Comparison of ENCODE assay signal across 11 cellular contexts in the genomic region with DNA sequence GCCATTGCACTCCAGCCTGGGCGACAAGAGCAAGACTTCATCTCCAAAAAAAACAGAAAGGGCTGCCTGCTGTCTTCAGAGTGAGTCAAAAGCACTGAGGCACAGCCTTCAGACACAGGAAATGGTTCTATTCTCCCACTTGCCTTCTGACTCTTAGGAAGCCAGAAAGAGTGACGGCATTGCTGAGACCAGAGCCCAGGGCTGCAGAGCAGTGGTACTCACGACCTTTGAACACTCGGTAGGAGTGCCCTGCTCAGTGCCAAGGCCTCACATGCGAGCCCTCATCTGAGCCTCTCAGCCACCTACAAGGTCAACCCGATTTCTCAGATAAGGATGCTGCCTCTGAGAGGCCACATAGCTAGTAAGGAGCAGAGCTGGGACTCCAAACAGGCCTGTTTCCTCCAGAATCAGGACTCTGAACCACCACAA. TPM values are rescaled to one million over a fixed set of nuclear protein-coding genes. Genes with fewer than 3 reads are reported as not detected.
A peak's percentile ranks its signal among the peaks of the same experiment; 100 is the strongest.
DNase-seq lines count a peak whose midpoint lies in the region; ATAC-seq, FAIRE-seq and TF ChIP-seq lines count a peak whose summit lies in the region.
"Had no signal": no experiment of that assay in that cellular context is flagged by ENCODE, and none has a peak within 500 bp of the region (broad histone marks: within the 10 kb centered on the region; RNA-seq: fewer than 3 reads in every experiment).

No MANE protein-coding gene starts in this region.

- no peak for TF ChIP-seq EP300 in transverse colon (IDR thresholded peaks at IDR 0.05; ENCODE audit: low read depth)

- no TSS peak for BruUV-seq in endothelial cell of umbilical vein (replicated peaks; lab: Mats Ljungman, UMichigan)

- no peaks in the 10 kb centered on the region for H3K27me3 Mint-ChIP-seq in CD4-positive, CD25-positive, alpha-beta regulatory T cell

- H3K79me2 ChIP-seq in endothelial cell of umbilical vein (ENCODE audit: control insufficient read depth, insufficient read depth, low read length) = no peaks in the 10 kb centered on the region

- H3K4me3 ChIP-seq in CD4-positive, CD25-positive, alpha-beta regulatory T cell (ENCODE audit: low read depth, low read length) = no peak overlapping the region
- H3K4me3 ChIP-seq in endothelial cell of umbilical vein (replicated peaks in 1 of 3; ENCODE audit: insufficient read depth in 1 of 3, low read depth in 1 of 3, low read length in 3 of 3) (no peak overlapping the region), transverse colon (no peak overlapping the region)

- peaks cover 12% of the 10 kb centered on the region for H3K36me3 ChIP-seq in CD4-positive, CD25-positive, alpha-beta regulatory T cell (ENCODE audit: control insufficient read depth, insufficient read depth, low read length)
- peaks cover 0 to 4% of the 10 kb centered on the region in 2 experiments for H3K36me3 ChIP-seq in endothelial cell of umbilical vein (ENCODE audit: control insufficient read depth in 2 of 2, extremely low read depth in 1 of 2, insufficient read depth in 2 of 2, low read length in 2 of 2)
- H3K36me3 ChIP-seq in transverse colon = peaks cover 0 to 13% (median 0%) of the 10 kb centered on the region in 4 donors

- TF ChIP-seq POLR2A in endothelial cell of umbilical vein (IDR thresholded peaks at IDR 0.05; ENCODE audit: low read depth, low read length) (no peak), transverse colon (IDR thresholded peaks at IDR 0.05) (no peak)

- intact Hi-C loops in endothelial cell of umbilical vein (cut with micrococcal nuclease) = no loop called here
- intact Hi-C loops in transverse colon (cut with DNase I; ENCODE audit: low total_unique reads) = no loop called here

- CTCF ChIA-PET in endothelial cell of umbilical vein (lab: Charles Lee) = interaction anchor here (1.4 kb wide), 1 partner anchor 67 kb away, joined by 6 read pairs; no protein-coding TSS in a partner anchor

- peak in 1 of 3 donors; percentile 64 for DNase-seq in CD4-positive, CD25-positive, alpha-beta regulatory T cell
- peak; percentile 49 for DNase-seq in GM19239 (ENCODE audit: insufficient read length, low spot score)
- peak; percentile 74 for DNase-seq in HK-2 (ENCODE audit: unreplicated experiment)
- no peak for DNase-seq in endothelial cell of umbilical vein (ENCODE audit: low read depth, low spot score)
- no peak for DNase-seq in AG08396 (ENCODE audit: low spot score)
- DNase-seq in transverse colon = no peak
- DNase-seq in DMS 273 (lab: John Stamatoyannopoulos, UW; ENCODE audit: unreplicated experiment) = no peak
- no peak for DNase-seq in AG08395 (ENCODE audit: low spot score)
- DNase-seq: NCI-H2107, T1000 had no signal

- H3K27me3 ChIP-seq in CD4-positive, CD25-positive, alpha-beta regulatory T cell (ENCODE audit: control insufficient read depth, insufficient read depth, low read length) = no peaks in the 10 kb centered on the region
- H3K27me3 ChIP-seq in endothelial cell of umbilical vein (ENCODE audit: control insufficient read depth in 2 of 2, insufficient read depth in 2 of 2, low read length in 2 of 2) = no peaks in the 10 kb centered on the region
- H3K27me3 ChIP-seq in transverse colon = no peaks in the 10 kb centered on the region

- H3K9ac ChIP-seq in endothelial cell of umbilical vein (replicated peaks; ENCODE audit: extremely low read depth, insufficient read depth, low read length) = no peak overlapping the region

- POLR2A ChIA-PET in endothelial cell of umbilical vein (lab: Charles Lee) = no interaction called here

- no peaks in the 10 kb centered on the region for H3K4me1 ChIP-seq in CD4-positive, CD25-positive, alpha-beta regulatory T cell (ENCODE audit: control insufficient read depth, insufficient read depth, low read length, poor library complexity, severe bottlenecking)
- H3K4me1 ChIP-seq in endothelial cell of umbilical vein (ENCODE audit: control insufficient read depth, extremely low read depth, insufficient read depth, low read length) (no peaks in the 10 kb centered on the region), transverse colon (peaks cover 0 to 4% (median 0%) of the 10 kb centered on the region in 4 donors)

- no peak overlapping the region for H3K27ac Mint-ChIP-seq in CD4-positive, CD25-positive, alpha-beta regulatory T cell

- H3K9me1 ChIP-seq in endothelial cell of umbilical vein (replicated peaks; ENCODE audit: control insufficient read depth, extremely low read depth, insufficient read depth, low read length) = no peaks in the 10 kb centered on the region

- dilution Hi-C loops in endothelial cell of umbilical vein (cut with MboI; ENCODE audit: extremely low pct_ligation_motif_present, low sequenced_read_pairs) = no loop called here

- ATAC-seq in CD4-positive, CD25-positive, alpha-beta regulatory T cell (ENCODE audit: low read depth in 2 of 2) = peak; percentile 40 to 55

- no peak overlapping the region for H3K4me2 ChIP-seq in endothelial cell of umbilical vein (ENCODE audit: insufficient read depth, low read length)

- H2AFZ ChIP-seq in endothelial cell of umbilical vein (ENCODE audit: low read depth, low read length) = no peak overlapping the region

- no peak overlapping the region for H3K4me3 Mint-ChIP-seq in CD4-positive, CD25-positive, alpha-beta regulatory T cell

- 60 to 75% methylated on average over 1 to 6 of the region's 6 CpGs for WGBS in transverse colon (ENCODE audit: low coverage in 1 of 2), 2 donors

- H3K36me3 Mint-ChIP-seq in CD4-positive, CD25-positive, alpha-beta regulatory T cell = peaks cover 18% of the 10 kb centered on the region

- H3K4me1 Mint-ChIP-seq in CD4-positive, CD25-positive, alpha-beta regulatory T cell = peaks cover 0 to 5% (median 0%) of the 10 kb centered on the region in 4 donors

- H4K20me1 ChIP-seq in endothelial cell of umbilical vein (replicated peaks; ENCODE audit: control insufficient read depth, extremely low read depth, insufficient read depth, low read length) = no peaks in the 10 kb centered on the region

- in situ Hi-C loops in transverse colon (cut with MboI; ENCODE audit: low pct_ligation_motif_present in 1 of 4, low pct_unique_long_range_greater_than_20kb in 1 of 4, low sequenced_read_pairs in 3 of 4) = no loop called here

- TF ChIP-seq CTCF in endothelial cell of umbilical vein (IDR thresholded peaks at IDR 0.05; ENCODE audit: extremely low read depth in 1 of 2, insufficient read depth in 1 of 2, low read depth in 1 of 2, low read length in 2 of 2) (no peak), transverse colon (IDR thresholded peaks at IDR 0.05) (no peak)

- peak overlapping the region; percentile 23 for H3K27ac ChIP-seq in CD4-positive, CD25-positive, alpha-beta regulatory T cell (ENCODE audit: insufficient read depth, low read length, poor library complexity, severe bottlenecking)
- H3K27ac ChIP-seq in endothelial cell of umbilical vein (ENCODE audit: insufficient read depth, low read depth, low read length) (no peak overlapping the region), transverse colon (no peak overlapping the region)

- no peaks in the 10 kb centered on the region for H3K9me3 ChIP-seq in CD4-positive, CD25-positive, alpha-beta regulatory T cell (ENCODE audit: control insufficient read depth in 2 of 2, low read length in 2 of 2)
- H3K9me3 ChIP-seq in endothelial cell of umbilical vein (replicated peaks; ENCODE audit: control insufficient read depth, insufficient read depth, low read length) (no peaks in the 10 kb centered on the region), transverse colon (no peaks in the 10 kb centered on the region)

- FAIRE-seq in GM19239 (lab: Jason Lieb, UNC) (peak; percentile 70), endothelial cell of umbilical vein (lab: Jason Lieb, UNC) (peak; percentile 31)
- FAIRE-seq: colon had no signal

- no peaks in the 10 kb centered on the region for H3K9me3 Mint-ChIP-seq in CD4-positive, CD25-positive, alpha-beta regulatory T cell

TF ChIP-seq in endothelial cell of umbilical vein, 7 proteins besides CTCF, POLR2A, EP300 and RAD21:
- TF ChIP-seq POLR2AphosphoS5 (IDR thresholded peaks at IDR 0.05; ENCODE audit: insufficient read depth, low read depth, low read length) (no peak), MYC (IDR thresholded peaks at IDR 0.05; ENCODE audit: low read depth, low read length) (no peak), GATA2 (IDR thresholded peaks at IDR 0.05; ENCODE audit: insufficient read depth, insufficient read length, low read depth, low read length) (no peak), EZH2 (IDR thresholded peaks at IDR 0.05; ENCODE audit: borderline replicate concordance, low read depth, low read length, severe bottlenecking) (no peak), FOS (IDR thresholded peaks at IDR 0.05; ENCODE audit: borderline replicate concordance, insufficient read depth, low read length) (no peak)
- TF ChIP-seq, protein P1, sequence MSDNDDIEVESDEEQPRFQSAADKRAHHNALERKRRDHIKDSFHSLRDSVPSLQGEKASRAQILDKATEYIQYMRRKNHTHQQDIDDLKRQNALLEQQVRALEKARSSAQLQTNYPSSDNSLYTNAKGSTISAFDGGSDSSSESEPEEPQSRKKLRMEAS (IDR thresholded peaks at IDR 0.05; ENCODE audit: insufficient read depth, insufficient read length) = no peak

RNA-seq across cellular contexts. Expression of gene ITGAE, which starts 3.5 kb away (rescaled TPM):
- 14.2 TPM for total RNA-seq in CD4-positive, CD25-positive, alpha-beta regulatory T cell
- polyA plus RNA-seq in CD4-positive, CD25-positive, alpha-beta regulatory T cell = 10 to 100 TPM; 32.5 to 46.4 (median 38.9) TPM
- total RNA-seq in endothelial cell of umbilical vein (29.6 and 32.6 TPM in 2 replicates), transverse colon (10 to 100 TPM in 2 of 4 donors, 1 to 10 TPM in 2; 2.8 to 23.1 (median 14.5) TPM)
- 46.3 and 71.6 TPM in 2 replicates for polyA plus RNA-seq in endothelial cell of umbilical vein
- 83.7 and 90.5 TPM in 2 replicates for polyA plus RNA-seq in endothelial cell of umbilical vein (2011; cell fraction: cytosol; rRNA removed)
- polyA plus RNA-seq in endothelial cell of umbilical vein (2011; cell fraction: nucleus; rRNA removed) = 35.3 and 41.1 TPM in 2 replicates
- 51.1 and 63.7 TPM in 2 replicates for polyA plus RNA-seq in endothelial cell of umbilical vein (2012)
- polyA minus RNA-seq in endothelial cell of umbilical vein = 10.3 and 17.7 TPM in 2 replicates
- polyA minus RNA-seq in endothelial cell of umbilical vein (2011; cell fraction: cytosol; rRNA and poly(A)+ RNA removed) = 7.6 TPM
- polyA minus RNA-seq in endothelial cell of umbilical vein (2011; cell fraction: nucleus; rRNA and poly(A)+ RNA removed) = 7.1 and 12.1 TPM in 2 replicates

RNA-seq across cellular contexts. Expression of gene NCBP3, which starts 41.5 kb away (rescaled TPM):
- total RNA-seq in CD4-positive, CD25-positive, alpha-beta regulatory T cell = 46.0 TPM
- 10 to 100 TPM; 10.5 to 15.7 (median 12.2) TPM for polyA plus RNA-seq in CD4-positive, CD25-positive, alpha-beta regulatory T cell
- total RNA-seq in endothelial cell of umbilical vein (51.1 and 52.2 TPM in 2 replicates), transverse colon (10 to 100 TPM; 28.9 to 55.6 (median 45.8) TPM)
- 13.7 and 18.2 TPM in 2 replicates for polyA plus RNA-seq in endothelial cell of umbilical vein
- polyA plus RNA-seq in endothelial cell of umbilical vein (2011; cell fraction: cytosol; rRNA removed) = 11.9 and 12.1 TPM in 2 replicates
- 62.7 and 82.9 TPM in 2 replicates for polyA plus RNA-seq in endothelial cell of umbilical vein (2011; cell fraction: nucleus; rRNA removed)
- polyA plus RNA-seq in endothelial cell of umbilical vein (2012) = 38.9 and 40.6 TPM in 2 replicates
- 23.0 and 28.6 TPM in 2 replicates for polyA minus RNA-seq in endothelial cell of umbilical vein
- 7.9 TPM for polyA minus RNA-seq in endothelial cell of umbilical vein (2011; cell fraction: cytosol; rRNA and poly(A)+ RNA removed)
- polyA minus RNA-seq in endothelial cell of umbilical vein (2011; cell fraction: nucleus; rRNA and poly(A)+ RNA removed) = 27.6 and 51.3 TPM in 2 replicates

Comparison
In these comparisons a context has a peak if more than half of its experiments do, and no peak if none do; other contexts are left out.
1. DNase-seq: peak in GM19239 (single experiment) and HK-2 (single experiment); none in endothelial cell of umbilical vein (single experiment), AG08396 (single experiment), transverse colon (single experiment), DMS 273 (single experiment) and AG08395 (single experiment).